9 cellular contexts compared by ENCODE assay signal in genomic region chr11:69300124-69301032, GRCh38. TPM values are rescaled to one million over a fixed set of nuclear protein-coding genes. Genes with fewer than 3 reads are reported as not detected.
DNase-seq lines count a peak whose midpoint lies in the region; ATAC-seq and TF ChIP-seq lines count a peak whose summit lies in the region.
"Had no signal": no experiment of that assay in that cellular context is flagged by ENCODE, and none has a peak within 500 bp of the region (broad histone marks: within the 10 kb centered on the region; RNA-seq: fewer than 3 reads in every experiment).

No MANE protein-coding gene starts in this region.

- no peaks in the 10 kb centered on the region for H3K27me3 Mint-ChIP-seq in IgD-negative memory B cell
- peaks cover 0 to 2% (median 0%) of the 10 kb centered on the region in 5 donors for H3K27me3 Mint-ChIP-seq in naive thymus-derived CD4-positive, alpha-beta T cell

- no peaks in the 10 kb centered on the region for H3K27me3 ChIP-seq in ascending aorta
- H3K27me3 ChIP-seq in naive thymus-derived CD4-positive, alpha-beta T cell (ENCODE audit: control insufficient read depth in 2 of 2, insufficient read depth in 2 of 2, low read length in 2 of 2), result no peaks in the 10 kb centered on the region

- intact Hi-C loops in ascending aorta (cut with DNase I), result no loop called here
- intact Hi-C loops in naive thymus-derived CD4-positive, alpha-beta T cell (cut with micrococcal nuclease), result no loop called here

- no peaks in the 10 kb centered on the region for H3K36me3 ChIP-seq in ascending aorta
- H3K36me3 ChIP-seq in naive thymus-derived CD4-positive, alpha-beta T cell (ENCODE audit: control insufficient read depth in 2 of 3, insufficient read depth in 3 of 3, low read length in 3 of 3), result no peaks in the 10 kb centered on the region

- no peak for ATAC-seq in naive thymus-derived CD4-positive, alpha-beta T cell
- ATAC-seq in HG02763 (IDR thresholded peaks at IDR 0.05; ENCODE audit: unreplicated experiment), result no peak
- ATAC-seq: sciatic nerve had no signal

- peak overlapping the region in 2 of 3 donors; percentile 17 to 73 for H3K27ac Mint-ChIP-seq in IgD-negative memory B cell
- peak overlapping the region in 5 of 9 donors; percentile 17 to 72 (median 58) for H3K27ac Mint-ChIP-seq in naive thymus-derived CD4-positive, alpha-beta T cell

- DNase-seq in COLO829 (ENCODE audit: low spot score), result peak; percentile 53
- DNase-seq in ascending aorta (ENCODE audit: low spot score in 2 of 2), result no peak
- no peak for DNase-seq in naive thymus-derived CD4-positive, alpha-beta T cell
- DNase-seq in NK-92 treated with Interleukin-12 subunit alpha and Interleukin-12 subunit beta, amount 100 ng/mL, for 24 hours (lab: John Stamatoyannopoulos, UW), result no peak
- no peak for DNase-seq in GM13976 (ENCODE audit: low spot score)
- DNase-seq: midbrain had no signal

- POLR2A ChIA-PET in naive thymus-derived CD4-positive, alpha-beta T cell (lab: Charles Lee), result no interaction called here

- TF ChIP-seq CTCF in ascending aorta (IDR thresholded peaks at IDR 0.05), result no peak
- TF ChIP-seq CTCF in GM13976 (IDR thresholded peaks at IDR 0.05; ENCODE audit: borderline replicate concordance, control extremely low read depth, extremely low read depth, insufficient read depth, missing control alignments), result no peak

- CTCF ChIA-PET in naive thymus-derived CD4-positive, alpha-beta T cell (lab: Charles Lee), result no interaction called here

- peaks cover 13 to 39% (median 35%) of the 10 kb centered on the region in 3 donors for H3K4me1 Mint-ChIP-seq in IgD-negative memory B cell
- peaks cover 43 to 68% (median 52%) of the 10 kb centered on the region in 7 donors for H3K4me1 Mint-ChIP-seq in naive thymus-derived CD4-positive, alpha-beta T cell

- no peaks in the 10 kb centered on the region for H3K36me3 Mint-ChIP-seq in IgD-negative memory B cell
- peaks cover 0 to 1% (median 0%) of the 10 kb centered on the region in 5 donors for H3K36me3 Mint-ChIP-seq in naive thymus-derived CD4-positive, alpha-beta T cell

- peaks cover 27 to 38% of the 10 kb centered on the region in 2 donors for H3K4me1 ChIP-seq in ascending aorta
- H3K4me1 ChIP-seq in naive thymus-derived CD4-positive, alpha-beta T cell (ENCODE audit: control insufficient read depth in 2 of 2, insufficient read depth in 2 of 2, low read length in 2 of 2), result peaks cover 33% of the 10 kb centered on the region in 2 donors

- no peaks in the 10 kb centered on the region for H3K9me3 Mint-ChIP-seq in IgD-negative memory B cell
- H3K9me3 Mint-ChIP-seq in naive thymus-derived CD4-positive, alpha-beta T cell, result peaks cover 0 to 2% (median 0%) of the 10 kb centered on the region in 11 donors

- no peaks in the 10 kb centered on the region for H3K9me3 ChIP-seq in ascending aorta
- H3K9me3 ChIP-seq in naive thymus-derived CD4-positive, alpha-beta T cell (ENCODE audit: control insufficient read depth in 2 of 3, low read length in 3 of 3), result no peaks in the 10 kb centered on the region

- H3K27ac ChIP-seq in ascending aorta, result peak overlapping the region; percentile 70 to 93
- no peak overlapping the region for H3K27ac ChIP-seq in naive thymus-derived CD4-positive, alpha-beta T cell (ENCODE audit: low read depth, low read length)

- H3K4me3 ChIP-seq in ascending aorta, result no peak overlapping the region
- H3K4me3 ChIP-seq in naive thymus-derived CD4-positive, alpha-beta T cell (ENCODE audit: low read length), result no peak overlapping the region

- in situ Hi-C loops in GM13976 (cut with MboI; ENCODE audit: low sequenced_read_pairs, unreplicated experiment), result no loop called here

- peak overlapping the region in 1 of 4 donors; percentile 4 for H3K4me3 Mint-ChIP-seq in IgD-negative memory B cell
- H3K4me3 Mint-ChIP-seq in naive thymus-derived CD4-positive, alpha-beta T cell, result peak overlapping the region in 2 of 10 donors; percentile 20 to 21

RNA-seq across cellular contexts. Expression of gene MYEOV, which starts 6.4 kb away (rescaled TPM):
- polyA plus RNA-seq in IgD-negative memory B cell, result 1.4 TPM
- not detected for total RNA-seq in ascending aorta
- total RNA-seq in naive thymus-derived CD4-positive, alpha-beta T cell, result under 1 TPM in 2 of 5 experiments, not detected in 3; 0.20 to 0.32 TPM
- polyA plus RNA-seq in naive thymus-derived CD4-positive, alpha-beta T cell, result not detected
